8 cellular contexts compared by ENCODE assay signal in the genomic region with DNA sequence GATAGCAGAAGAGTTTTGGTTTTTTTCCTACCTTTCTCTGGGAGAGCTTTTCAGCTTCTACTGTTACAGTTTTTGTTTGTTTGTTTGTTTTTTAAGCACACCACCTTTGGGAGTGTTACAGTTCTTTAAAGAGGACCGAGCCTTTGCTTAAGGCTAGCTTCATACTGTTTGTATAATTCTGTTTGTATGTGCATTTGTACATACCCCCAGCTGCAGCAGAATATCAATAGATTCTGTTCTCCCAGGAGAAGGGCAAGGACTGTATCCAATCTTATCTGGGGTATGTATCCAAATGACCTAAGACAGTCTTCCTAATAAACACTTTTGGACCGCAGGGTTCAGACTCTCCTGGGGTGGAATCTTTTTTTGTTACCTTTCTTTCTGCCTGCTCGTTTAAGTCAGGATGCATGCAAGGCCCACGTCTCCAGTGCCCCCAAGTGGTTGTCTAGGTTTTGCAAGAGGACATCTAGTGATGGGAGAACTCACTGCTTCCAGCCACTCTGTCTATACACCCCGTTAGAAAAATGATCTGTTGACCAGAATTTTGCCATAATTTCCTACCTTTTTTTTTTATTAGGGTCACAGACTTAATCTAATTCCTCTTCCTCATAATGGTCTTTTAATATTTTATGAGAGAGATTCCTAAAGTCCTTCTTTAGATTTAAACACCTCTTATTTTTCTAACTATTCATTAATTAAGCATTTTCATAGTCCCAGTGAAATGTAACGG. TPM values are rescaled to one million over a fixed set of nuclear protein-coding genes. Genes with fewer than 3 reads are reported as not detected.
DNase-seq lines count a peak whose midpoint lies in the region; ATAC-seq and TF ChIP-seq lines count a peak whose summit lies in the region.

No MANE protein-coding gene starts in this region.

- H3K36me3 ChIP-seq in ovary: no peaks in the 10 kb centered on the region

- TF ChIP-seq POLR2A in ovary (IDR thresholded peaks at IDR 0.05): no peak

- peak; percentile 71 for TF ChIP-seq CTCF in Calu3 (IDR thresholded peaks at IDR 0.05; ENCODE audit: unreplicated experiment)
- peak; percentile 93 for TF ChIP-seq CTCF in foreskin fibroblast (IDR thresholded peaks at IDR 0.05; ENCODE audit: low read depth, low read length)
- TF ChIP-seq CTCF in ovary (IDR thresholded peaks at IDR 0.05): peak in 1 of 3 donors; percentile 26

- H3K4me3 ChIP-seq in foreskin fibroblast (ENCODE audit: low read depth in 1 of 2, low read length in 2 of 2) (no peak overlapping the region), ovary (no peak overlapping the region)

- DNase-seq in Calu3: peak; percentile 76
- peak; percentile 71 for DNase-seq in LoVo (ENCODE audit: low spot score)
- peak; percentile 47 to 61 for DNase-seq in SHP77 (lab: John Stamatoyannopoulos, UW)
- DNase-seq in activated effector memory CD4-positive, alpha-beta T cell treated with Interleukin-2 at 50 U/mL for 16 hours: peak; percentile 32
- DNase-seq in foreskin fibroblast: peak; percentile 59 to 84
- peak; percentile 26 to 63 (median 41) for DNase-seq in ovary

- no peaks in the 10 kb centered on the region for H3K36me3 Mint-ChIP-seq in Calu3 (ENCODE audit: insufficient read depth, unreplicated experiment)

- no peaks in the 10 kb centered on the region for H3K4me1 Mint-ChIP-seq in Calu3 (ENCODE audit: low read depth, unreplicated experiment)

- CTCF ChIA-PET in Calu3 (lab: Charles Lee): interaction anchor here (0.6 to 1.4 kb wide), 2 partner anchors 22 to 142 kb away, joined by 3 to 5 read pairs; no protein-coding TSS in a partner anchor

- ATAC-seq in GM21529 (IDR thresholded peaks at IDR 0.05; ENCODE audit: unreplicated experiment) (peak; percentile 96), HG03442 (IDR thresholded peaks at IDR 0.05; ENCODE audit: unreplicated experiment) (no peak)

- H3K27me3 ChIP-seq in ovary: no peaks in the 10 kb centered on the region

- H3K4me3 Mint-ChIP-seq in Calu3 (ENCODE audit: low read depth, unreplicated experiment): no peak overlapping the region

- no TSS peak for BruUV-seq in Calu3 (replicated peaks; lab: Mats Ljungman, UMichigan)

- peaks cover 6% of the 10 kb centered on the region for H3K4me1 ChIP-seq in ovary (ENCODE audit: insufficient read depth)

- H3K27ac ChIP-seq in ovary: no peak overlapping the region

- intact Hi-C loops in Calu3 (cut with micrococcal nuclease; ENCODE audit: unreplicated experiment): loop anchor here (1.0 kb wide), 1 partner anchor 23 kb away; no protein-coding TSS in a partner anchor
- intact Hi-C loops in ovary (cut with DNase I): no loop called here

- no peaks in the 10 kb centered on the region for H3K27me3 Mint-ChIP-seq in Calu3 (ENCODE audit: unreplicated experiment)

- TF ChIP-seq EP300 in ovary (IDR thresholded peaks at IDR 0.05): no peak

- H3K9me3 Mint-ChIP-seq in Calu3 (ENCODE audit: low read depth, unreplicated experiment): no peaks in the 10 kb centered on the region

- no peak overlapping the region for H3K27ac Mint-ChIP-seq in Calu3 (ENCODE audit: unreplicated experiment)

- 19 to 21% (median 19%) methylated on average over 6 of the region's 6 CpGs for WGBS in ovary, 3 donors

- no peaks in the 10 kb centered on the region for H3K9me3 ChIP-seq in ovary

RNA-seq across cellular contexts. Expression of gene NRF1, which starts 23.9 kb away (rescaled TPM):
- total RNA-seq in Calu3 (2022) (17.6 and 22.1 TPM in 2 replicates), ovary (10 to 100 TPM; 11.5 to 33.5 (median 26.0) TPM)
- 10 to 100 TPM; 14.6 to 20.6 TPM for polyA plus RNA-seq in ovary
